In genomic region chr7:113809591-113809990, GRCh38 we compare ENCODE assay signal across 21 cellular contexts.
"Had no signal": no experiment of that assay in that cellular context is flagged by ENCODE, and none has a peak within 500 bp of the region (broad histone marks: within the 10 kb centered on the region; RNA-seq: fewer than 3 reads in every experiment).

No MANE protein-coding gene starts in this region.

- H3K4me1 Mint-ChIP-seq: endodermal cell; naive thymus-derived CD4-positive, alpha-beta T cell; nephron progenitor cell; stimulated activated naive B cell treated with anti-CD40 and anti-IgM and Interleukin-4, amounts not matched to agents 10 μg/mL and 1 μg/mL and 100 μg/mL, for 72 hours; stimulated activated naive CD8-positive, alpha-beta T cell treated with anti-CD3 and anti-CD28 coated beads, Interleukin-15, amount 100 ng/mL, for 72 hours had no signal

- H3K27ac Mint-ChIP-seq: endodermal cell; naive thymus-derived CD4-positive, alpha-beta T cell; nephron progenitor cell; stimulated activated naive B cell treated with anti-CD40 and anti-IgM and Interleukin-4, amounts not matched to agents 10 μg/mL and 1 μg/mL and 100 μg/mL, for 72 hours; stimulated activated naive CD8-positive, alpha-beta T cell treated with anti-CD3 and anti-CD28 coated beads, Interleukin-15, amount 100 ng/mL, for 72 hours had no signal

- H3K4me3 ChIP-seq: coronary artery, heart left ventricle, ovary, right lobe of liver, spleen, testis, tibial nerve, upper lobe of right lung, vagina had no signal

- H3K4me3 Mint-ChIP-seq: endodermal cell; naive thymus-derived CD4-positive, alpha-beta T cell; nephron progenitor cell; stimulated activated naive B cell treated with anti-CD40 and anti-IgM and Interleukin-4, amounts not matched to agents 10 μg/mL and 1 μg/mL and 100 μg/mL, for 72 hours; stimulated activated naive CD8-positive, alpha-beta T cell treated with anti-CD3 and anti-CD28 coated beads, Interleukin-15, amount 100 ng/mL, for 72 hours had no signal

- ATAC-seq: heart left ventricle; naive thymus-derived CD4-positive, alpha-beta T cell; right lobe of liver; stimulated activated naive B cell treated with anti-CD40 and anti-IgM and Interleukin-4, amounts not matched to agents 10 μg/mL and 1 μg/mL and 100 μg/mL, for 72 hours; upper lobe of right lung had no signal

- H3K36me3 Mint-ChIP-seq: naive thymus-derived CD4-positive, alpha-beta T cell; stimulated activated naive B cell treated with anti-CD40 and anti-IgM and Interleukin-4, amounts not matched to agents 10 μg/mL and 1 μg/mL and 100 μg/mL, for 72 hours had no signal

- H3K9me3 Mint-ChIP-seq: endodermal cell; nephron progenitor cell; stimulated activated naive B cell treated with anti-CD40 and anti-IgM and Interleukin-4, amounts not matched to agents 10 μg/mL and 1 μg/mL and 100 μg/mL, for 72 hours had no signal

- DNase-seq: effector CD4-positive, alpha-beta T cell; endodermal cell; heart left ventricle; hippocampal formation; kidney glomerular epithelial cell; mesendoderm; naive thymus-derived CD4-positive, alpha-beta T cell; nephron progenitor cell; ovary; right lobe of liver; spleen; stimulated activated CD4-positive, alpha-beta T cell treated with anti-CD3 and anti-CD28 coated beads, Interleukin-15, amount 100 ng/mL, for 24 hours; stimulated activated CD4-positive, alpha-beta T cell treated with anti-CD3 and anti-CD28 coated beads, Interleukin-1b, Interleukin-23, amount 100 ng/mL, for 48 hours; stimulated activated CD4-positive, alpha-beta T cell treated with anti-CD3 and anti-CD28 coated beads, Interleukin-4, amount 100 ng/mL, for 4 hours; stimulated activated naive B cell treated with anti-CD40 and anti-IgM and Interleukin-4, amounts not matched to agents 10 μg/mL and 1 μg/mL and 100 μg/mL, for 72 hours; stimulated activated naive CD8-positive, alpha-beta T cell treated with anti-CD3 and anti-CD28 coated beads, Interleukin-15, amount 100 ng/mL, for 72 hours; testis; upper lobe of right lung had no signal

- H3K27me3 Mint-ChIP-seq: naive thymus-derived CD4-positive, alpha-beta T cell; stimulated activated naive B cell treated with anti-CD40 and anti-IgM and Interleukin-4, amounts not matched to agents 10 μg/mL and 1 μg/mL and 100 μg/mL, for 72 hours; stimulated activated naive CD8-positive, alpha-beta T cell treated with anti-CD3 and anti-CD28 coated beads, Interleukin-15, amount 100 ng/mL, for 72 hours had no signal
